In the genomic region with DNA sequence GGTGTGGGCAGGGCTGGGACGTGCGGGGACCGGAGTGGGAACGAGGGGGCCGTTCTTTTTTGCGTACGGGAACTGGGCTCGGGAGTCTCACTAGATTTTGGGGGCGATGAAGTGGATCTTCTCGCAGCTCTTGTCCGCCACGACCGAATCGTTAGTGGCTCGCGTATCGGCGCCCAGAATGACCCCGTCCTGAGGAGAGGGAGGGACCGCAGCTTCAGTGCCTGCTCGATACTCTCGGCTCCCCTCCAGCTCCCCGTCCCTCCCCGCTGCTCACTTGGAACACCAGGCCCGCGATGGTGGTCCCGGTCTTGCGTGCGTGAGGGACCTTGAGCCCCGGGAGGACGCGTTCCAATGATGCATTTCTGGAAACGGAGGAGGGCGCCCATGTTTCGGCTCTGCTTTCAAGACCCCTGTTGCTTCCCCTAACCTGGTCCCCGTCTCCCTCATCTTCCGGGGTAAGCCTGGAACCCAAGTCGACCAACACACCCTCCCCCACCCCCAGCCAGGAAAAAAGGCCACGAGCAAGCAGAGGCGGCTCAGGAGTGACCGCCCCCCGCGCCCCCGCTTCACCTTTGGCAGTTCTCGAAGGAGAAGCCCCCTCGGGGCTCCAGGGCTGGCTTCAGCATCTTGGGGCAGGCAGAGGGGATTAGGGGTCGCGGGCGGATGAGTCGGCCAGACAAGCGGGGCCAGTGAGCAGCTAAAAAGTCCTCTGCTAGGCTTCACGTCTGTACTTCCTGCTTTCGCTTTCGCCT, we compare ENCODE assay signal across 8 cellular contexts. TPM values are rescaled to one million over a fixed set of nuclear protein-coding genes. Genes with fewer than 3 reads are reported as not detected.
DNase-seq lines count a peak whose midpoint lies in the region; ATAC-seq and TF ChIP-seq lines count a peak whose summit lies in the region.

A gene (minus strand): TSS at position 727 of the 752 bp plus-strand sequence. CDS start 101 bp downstream, at position 626.

- peaks cover 3% of the 10 kb centered on the region for H3K27me3 Mint-ChIP-seq in activated naive CD8-positive, alpha-beta T cell treated with anti-CD3 and anti-CD28 coated beads for 36 hours
- H3K27me3 Mint-ChIP-seq in osteocyte (ENCODE audit: unreplicated experiment), result no peaks in the 10 kb centered on the region

- peaks cover 39% of the 10 kb centered on the region for H3K4me1 Mint-ChIP-seq in activated naive CD8-positive, alpha-beta T cell treated with anti-CD3 and anti-CD28 coated beads for 36 hours
- H3K4me1 Mint-ChIP-seq in osteocyte (ENCODE audit: unreplicated experiment), result peaks cover 18% of the 10 kb centered on the region

- H3K4me1 ChIP-seq in OCI-LY7 (ENCODE audit: insufficient read depth, low read length, poor library complexity, severe bottlenecking), result peaks cover 32% of the 10 kb centered on the region

- peak within 1 kb of the TSS; percentile 100 for H3K27ac Mint-ChIP-seq in activated naive CD8-positive, alpha-beta T cell treated with anti-CD3 and anti-CD28 coated beads for 36 hours
- H3K27ac Mint-ChIP-seq in osteocyte (ENCODE audit: unreplicated experiment), result peak within 1 kb of the TSS; percentile 98

- DNase-seq in DMS53 (lab: John Stamatoyannopoulos, UW) (peak; percentile 80), OCI-LY7 (ENCODE audit: low spot score) (peak; percentile 68), Right ventricle myocardium inferior (ENCODE audit: missing footprints) (peak; percentile 84), osteocyte (ENCODE audit: extremely low spot score, unreplicated experiment) (no peak)
- no peak for DNase-seq in activated naive CD8-positive, alpha-beta T cell treated with anti-CD3 and anti-CD28 coated beads for 36 hours

- peak within 1 kb of the TSS; percentile 90 for H3K4me2 ChIP-seq in OCI-LY7 (ENCODE audit: low read length)

- POLR2A ChIA-PET in OCI-LY7 (lab: Charles Lee), result interaction anchor here (0.5 to 1.2 kb wide), 5 partner anchors 33 to 314 kb away, joined by 3 to 7 read pairs (median 5); a partner anchor contains a TSS

- H3K36me3 ChIP-seq in OCI-LY7 (ENCODE audit: insufficient read depth, low read length), result peaks cover 32% of the 10 kb centered on the region

- intact Hi-C loops in OCI-LY7 (cut with micrococcal nuclease; ENCODE audit: unreplicated experiment), result loop anchor here (2.0 kb wide), 1 partner anchor 105 kb away; no protein-coding TSS in a partner anchor
- intact Hi-C loops in Right ventricle myocardium inferior (cut with DNase I), result loop anchor here (2.0 kb wide), 1 partner anchor 33 kb away; a partner anchor contains a TSS

- peak within 1 kb of the TSS; percentile 100 for H3K4me3 Mint-ChIP-seq in activated naive CD8-positive, alpha-beta T cell treated with anti-CD3 and anti-CD28 coated beads for 36 hours
- H3K4me3 Mint-ChIP-seq in osteocyte (ENCODE audit: unreplicated experiment), result peak within 1 kb of the TSS; percentile 98

- H4K20me1 ChIP-seq in OCI-LY7 (ENCODE audit: insufficient read depth, low read length), result no peaks in the 10 kb centered on the region

- H3K9me2 ChIP-seq in OCI-LY7 (ENCODE audit: insufficient read depth, low read length), result no peaks in the 10 kb centered on the region

- peak within 1 kb of the TSS; percentile 74 for H3K4me3 ChIP-seq in OCI-LY7 (ENCODE audit: low read depth, low read length, poor library complexity, severe bottlenecking)

- no peaks in the 10 kb centered on the region for H3K9me3 Mint-ChIP-seq in activated naive CD8-positive, alpha-beta T cell treated with anti-CD3 and anti-CD28 coated beads for 36 hours
- no peaks in the 10 kb centered on the region for H3K9me3 Mint-ChIP-seq in osteocyte (ENCODE audit: unreplicated experiment)

- CTCF ChIA-PET in OCI-LY7 (lab: Charles Lee; ENCODE audit: unreplicated experiment), result interaction anchor here (0.7 kb wide), 1 partner anchor 7 kb away, joined by 3 read pairs; no protein-coding TSS in a partner anchor

- peaks cover 4% of the 10 kb centered on the region; the same call in 1 of the 2 replicates for H3K79me2 ChIP-seq in OCI-LY7 (ENCODE audit: insufficient read depth, low read depth, low read length)

- no peaks in the 10 kb centered on the region for H3K9me3 ChIP-seq in OCI-LY7 (ENCODE audit: low read length)

- TSS peak; percentile 76 for BruUV-seq in OCI-LY7 (replicated peaks; lab: Mats Ljungman, UMichigan)

- ATAC-seq in GM21717 (IDR thresholded peaks at IDR 0.05; ENCODE audit: unreplicated experiment), result peak; percentile 10
- ATAC-seq in Right ventricle myocardium inferior, result peak; percentile 20
- no peak for ATAC-seq in HG02798 (IDR thresholded peaks at IDR 0.05; ENCODE audit: poor library complexity, unreplicated experiment)
- no peak for ATAC-seq in GM19463 (IDR thresholded peaks at IDR 0.05; ENCODE audit: unreplicated experiment)

- peak within 1 kb of the TSS; percentile 48; the same call in 1 of the 2 replicates for H2AFZ ChIP-seq in OCI-LY7 (ENCODE audit: low read length)

- TF ChIP-seq CTCF in OCI-LY7 (conservative IDR thresholded peaks at IDR 0.05; ENCODE audit: low read length) (no peak), osteocyte (IDR thresholded peaks at IDR 0.05) (no peak)

- H3K27ac ChIP-seq in OCI-LY7 (ENCODE audit: low read depth, low read length, poor library complexity, severe bottlenecking), result peak within 1 kb of the TSS; percentile 90

- peaks cover 57% of the 10 kb centered on the region for H3K36me3 Mint-ChIP-seq in activated naive CD8-positive, alpha-beta T cell treated with anti-CD3 and anti-CD28 coated beads for 36 hours
- no peaks in the 10 kb centered on the region for H3K36me3 Mint-ChIP-seq in osteocyte (ENCODE audit: unreplicated experiment)

RNA-seq across cellular contexts. Expression of the gene that starts here (rescaled TPM):
- 179 and 227 TPM in 2 replicates for total RNA-seq in OCI-LY7 (2014; rRNA removed; shearing (Covaris generic))
- total RNA-seq in OCI-LY7 (2022), result 89.9 and 98.2 TPM in 2 replicates
- 100 to 1,000 TPM; 220 to 235 TPM for total RNA-seq in activated naive CD8-positive, alpha-beta T cell treated with anti-CD3 and anti-CD28 coated beads for 36 hours
- 59.3 TPM for total RNA-seq in Right ventricle myocardium inferior
- total RNA-seq in osteocyte, result 58.3 and 59.0 TPM in 2 replicates

Comparison
In these comparisons a context has a peak if more than half of its experiments do, and no peak if none do; other contexts are left out.
1. DNase-seq: peak in DMS53 (single experiment), OCI-LY7 (single experiment) and Right ventricle myocardium inferior (single experiment); none in activated naive CD8-positive, alpha-beta T cell treated with anti-CD3 and anti-CD28 coated beads for 36 hours (single experiment) and osteocyte (single experiment).
2. ATAC-seq: peak in GM21717 (single experiment) and Right ventricle myocardium inferior (single experiment); none in HG02798 (single experiment) and GM19463 (single experiment).